In genomic region chr14:103434868-103435442, GRCh38 we compare ENCODE assay signal across 26 cellular contexts. TPM values are rescaled to one million over a fixed set of nuclear protein-coding genes. Genes with fewer than 3 reads are reported as not detected.
DNase-seq lines count a peak whose midpoint lies in the region; ATAC-seq, FAIRE-seq and TF ChIP-seq lines count a peak whose summit lies in the region.
"Had no signal": no experiment of that assay in that cellular context is flagged by ENCODE, and none has a peak within 500 bp of the region (broad histone marks: within the 10 kb centered on the region; RNA-seq: fewer than 3 reads in every experiment).

No MANE protein-coding gene starts in this region.

- no peak overlapping the region for H2BK20ac ChIP-seq in H1 (ENCODE audit: low read length)

- H3K79me1 ChIP-seq in H1 (ENCODE audit: low read depth, low read length) = peaks cover 4% of the 10 kb centered on the region; the same call in 1 of the 2 replicates

- no peak overlapping the region for H4K8ac ChIP-seq in H1 (ENCODE audit: extremely low read depth, insufficient read depth, low read length)

- no peak for TF ChIP-seq EP300 in H1 (IDR thresholded peaks at IDR 0.05; ENCODE audit: borderline replicate concordance in 1 of 2, low read depth in 2 of 2, low read length in 2 of 2)
- no peak for TF ChIP-seq EP300 in ovary (IDR thresholded peaks at IDR 0.05)

- TF ChIP-seq POLR2A in H1 (IDR thresholded peaks at IDR 0.05; ENCODE audit: control extremely low read depth in 1 of 2, low read depth in 2 of 2, low read length in 2 of 2) (no peak), ovary (IDR thresholded peaks at IDR 0.05) (no peak)

- H3K4me2 ChIP-seq in GM23338 (no peak overlapping the region), H1 (ENCODE audit: insufficient read depth in 1 of 2, low read depth in 2 of 2, low read length in 2 of 2) (no peak overlapping the region)
- H3K4me2 ChIP-seq: A549, BLaER1 had no signal

- no peak overlapping the region for H3K4me3 Mint-ChIP-seq in GM23338
- H3K4me3 Mint-ChIP-seq: activated naive CD8-positive, alpha-beta T cell; activated T-helper 1 cell treated with anti-CD3 and anti-CD28 coated beads, Interleukin-12 subunit alpha, Interleukin-12 subunit beta, Interleukin-2, Interleukin-4 antibody, amounts not matched to agents 30 ng/mL and 10 ng/mL and 1 ng/mL, durations not matched to agents 14 hours and 24 hours and 36 hours; effector memory CD8-positive, alpha-beta T cell had no signal

- no peaks in the 10 kb centered on the region; the same call in 2 of the 3 replicates for H3K4me1 Mint-ChIP-seq in GM23338

- no peak overlapping the region for H3K27ac Mint-ChIP-seq in GM23338
- H3K27ac Mint-ChIP-seq: activated naive CD8-positive, alpha-beta T cell; activated T-helper 1 cell treated with anti-CD3 and anti-CD28 coated beads, Interleukin-12 subunit alpha, Interleukin-12 subunit beta, Interleukin-2, Interleukin-4 antibody, amounts not matched to agents 30 ng/mL and 10 ng/mL and 1 ng/mL, durations not matched to agents 14 hours and 24 hours and 36 hours; progenitor cell of endocrine pancreas had no signal

- H3K4me1 ChIP-seq in GM23338 (ENCODE audit: insufficient read depth) = no peaks in the 10 kb centered on the region
- no peaks in the 10 kb centered on the region for H3K4me1 ChIP-seq in H1 (replicated peaks in 1 of 4; ENCODE audit: control insufficient read depth in 3 of 4, insufficient read depth in 4 of 4, low read length in 3 of 4)
- peaks cover 0 to 38% of the 10 kb centered on the region in 2 donors for H3K4me1 ChIP-seq in right atrium auricular region
- H3K4me1 ChIP-seq in psoas muscle = peaks cover 25% of the 10 kb centered on the region
- peaks cover 1% of the 10 kb centered on the region for H3K4me1 ChIP-seq in ovary (ENCODE audit: insufficient read depth)
- H3K4me1 ChIP-seq: A549, Caco-2, upper lobe of right lung had no signal

- peaks cover 33% of the 10 kb centered on the region for H3K36me3 Mint-ChIP-seq in GM23338 (ENCODE audit: low read depth)

- H3K14ac ChIP-seq in H1 (ENCODE audit: insufficient read length) = no peak overlapping the region

- no peak overlapping the region for H2AFZ ChIP-seq in GM23338
- H2AFZ ChIP-seq in H1 (ENCODE audit: low read length) = no peak overlapping the region
- H2AFZ ChIP-seq: GM23248 had no signal

- no peak overlapping the region for H3K18ac ChIP-seq in H1 (ENCODE audit: extremely low read depth, low read length)

- no peaks in the 10 kb centered on the region for H3K9me2 ChIP-seq in GM23338 (ENCODE audit: insufficient read depth)

- no peaks in the 10 kb centered on the region for H3K27me3 ChIP-seq in GM23338 (ENCODE audit: insufficient read depth)
- H3K27me3 ChIP-seq in H1 (replicated peaks in 1 of 4; ENCODE audit: control insufficient read depth in 3 of 4, extremely low read depth in 1 of 4, insufficient read depth in 3 of 4, low read length in 3 of 4) = no peaks in the 10 kb centered on the region
- H3K27me3 ChIP-seq in right atrium auricular region = no peaks in the 10 kb centered on the region
- H3K27me3 ChIP-seq in psoas muscle (ENCODE audit: insufficient read depth in 3 of 3, low read length in 2 of 3) = no peaks in the 10 kb centered on the region
- no peaks in the 10 kb centered on the region for H3K27me3 ChIP-seq in ovary
- H3K27me3 ChIP-seq: BLaER1, esophagus squamous epithelium, spleen, upper lobe of right lung had no signal

- WGBS in H1 (ENCODE audit: extremely low coverage in 1 of 2, insufficient coverage in 1 of 2, insufficient read length in 1 of 2, insufficient replicate concordance in 2 of 2, low coverage in 1 of 2, low lambda C conversion rate in 2 of 2, missing lambda C conversion rate in 1 of 2), 2 experiments = 89% methylated on average over 6 of the region's 6 CpGs; no CpG with 5 or more reads in 1 of the 2 experiments
- 71 to 83% (median 71%) methylated on average over 6 of the region's 6 CpGs for WGBS in psoas muscle, 3 donors
- 77 to 90% (median 80%) methylated on average over 6 of the region's 6 CpGs for WGBS in ovary, 3 donors

- intact Hi-C loops in psoas muscle (cut with DNase I) = no loop called here
- intact Hi-C loops in ovary (cut with DNase I) = loop anchor here in 1 of 4 donors (5.0 kb wide), 1 partner anchor 307 kb away; no protein-coding TSS in a partner anchor

- H3K4me3 ChIP-seq in GM23338 (no peak overlapping the region), H1 (ENCODE audit: extremely low read depth in 1 of 4, insufficient read depth in 2 of 4, low read depth in 3 of 4, low read length in 4 of 4) (no peak overlapping the region), right atrium auricular region (no peak overlapping the region), psoas muscle (no peak overlapping the region), ovary (no peak overlapping the region)
- H3K4me3 ChIP-seq: A549, BLaER1, esophagus squamous epithelium, GM23248, spleen, upper lobe of right lung had no signal

- no peak overlapping the region for H2BK15ac ChIP-seq in H1 (ENCODE audit: low read length)

- 0 out of 2 replicates have a peak, but pooled peaks cover 1% of the 10 kb centered on the region for H3K36me3 ChIP-seq in GM23338 (ENCODE audit: insufficient read depth)
- H3K36me3 ChIP-seq in H1 (ENCODE audit: control insufficient read depth in 2 of 4, insufficient read depth in 4 of 4, low read length in 3 of 4) = peaks cover 0 to 9% (median 3%) of the 10 kb centered on the region in 4 experiments; a peak in 2 of 8 replicates
- peaks cover 16% of the 10 kb centered on the region for H3K36me3 ChIP-seq in right atrium auricular region
- H3K36me3 ChIP-seq in psoas muscle (ENCODE audit: insufficient read depth in 1 of 2, low read depth in 1 of 2) = peaks cover 0 to 5% of the 10 kb centered on the region in 2 donors
- no peaks in the 10 kb centered on the region for H3K36me3 ChIP-seq in ovary

- no peak for TF ChIP-seq RAD21 in H1 (IDR thresholded peaks at IDR 0.05 in 1 of 2, conservative IDR thresholded peaks at IDR 0.05 in 1 of 2; ENCODE audit: low read depth in 2 of 2, low read length in 2 of 2)

- no peak overlapping the region for H2AK5ac ChIP-seq in H1 (ENCODE audit: low read depth, low read length)

- no peak overlapping the region for H3K56ac ChIP-seq in H1 (replicated peaks; ENCODE audit: insufficient read length, low read depth, low read length)

- H4K20me1 ChIP-seq in GM23338 (replicated peaks; ENCODE audit: insufficient read depth) = peaks cover 7% of the 10 kb centered on the region; the same call in 1 of the 2 replicates
- H4K20me1 ChIP-seq in H1 (replicated peaks in 1 of 2; ENCODE audit: control insufficient read depth in 1 of 2, insufficient read depth in 2 of 2, low read length in 2 of 2) = peaks cover 0 to 3% of the 10 kb centered on the region in 2 experiments

- H3K27ac ChIP-seq in GM23338 (ENCODE audit: low read depth) (0 out of 2 replicates have a peak overlapping the region, but pooled peaks have one; percentile 73), H1 (ENCODE audit: low read depth, low read length) (no peak overlapping the region), right atrium auricular region (peak overlapping the region; percentile 17 to 49), psoas muscle (peak overlapping the region; percentile 68), ovary (no peak overlapping the region)
- H3K27ac ChIP-seq: A549, BLaER1, esophagus squamous epithelium, GM23248, spleen, upper lobe of right lung had no signal

- no peak for FAIRE-seq in H1 (lab: Jason Lieb, UNC)
- FAIRE-seq: A549 had no signal

- no peak overlapping the region for H3K9ac ChIP-seq in H1 (replicated peaks in 1 of 4; ENCODE audit: extremely low read depth in 1 of 4, low read depth in 3 of 4, low read length in 3 of 4)
- H3K9ac ChIP-seq: BLaER1, GM23248 had no signal

- H2BK120ac ChIP-seq in H1 (replicated peaks; ENCODE audit: low read depth, low read length) = no peak overlapping the region

- CTCF ChIA-PET in H1 (lab: Charles Lee; ENCODE audit: partially characterized antibody) = interaction anchor here (0.8 to 1.4 kb wide), 7 partner anchors 9 to 44 kb away, joined by 3 to 5 read pairs (median 3); no protein-coding TSS in a partner anchor

- H2BK5ac ChIP-seq in H1 (ENCODE audit: low read depth, low read length) = peak overlapping the region; percentile 8; the same call in 1 of the 2 replicates

- no peak overlapping the region for H3K23ac ChIP-seq in H1 (ENCODE audit: insufficient read length)

- no peaks in the 10 kb centered on the region for H3K27me3 Mint-ChIP-seq in GM23338 (ENCODE audit: insufficient read depth, low read depth, poor library complexity)
- H3K27me3 Mint-ChIP-seq: activated naive CD8-positive, alpha-beta T cell; effector memory CD8-positive, alpha-beta T cell; progenitor cell of endocrine pancreas had no signal

- DNase-seq in GM23338 (ENCODE audit: low spot score) = no peak
- no peak for DNase-seq in H1 (ENCODE audit: low read depth in 1 of 2, low spot score in 2 of 2)
- no peak for DNase-seq in right atrium auricular region (ENCODE audit: low spot score)
- DNase-seq in psoas muscle = no peak
- no peak for DNase-seq in ovary
- no peak for DNase-seq in stimulated activated CD4-positive, alpha-beta T cell treated with anti-CD3 and anti-CD28 coated beads, Interleukin-4, amount 100 ng/mL, for 1 hour
- DNase-seq in activated CD4-positive, CD25-positive, alpha-beta regulatory T cell treated with anti-CD3 and anti-CD28 coated beads, Interleukin-2, amount 50 U/mL, for 72 hours = no peak
- DNase-seq in NK-92 treated with Interleukin-12 subunit alpha and Interleukin-12 subunit beta, amount 100 ng/mL, for 24 hours (lab: John Stamatoyannopoulos, UW) = no peak
- DNase-seq: activated CD4-positive, alpha-beta T cell treated with anti-CD3 and anti-CD28 coated beads for 48 hours; Caco-2; effector memory CD8-positive, alpha-beta T cell; esophagus squamous epithelium; GM23248; NCI-H1092; NCI-H187 treated with DMSO at 0.1 percent for 48 hours; OCI-M1; SIG-M5; spleen; stimulated activated CD4-positive, alpha-beta T cell treated with anti-CD3 and anti-CD28 coated beads, Interleukin-4, amount 100 ng/mL, for 24 hours; stimulated activated naive CD8-positive, alpha-beta T cell treated with anti-CD3 and anti-CD28 coated beads, Interleukin-15, Interleukin-2, amounts not matched to agents 100 U/mL and 50 U/mL, for 24 hours; upper lobe of right lung had no signal

- H3F3A ChIP-seq in GM23338 (replicated peaks; ENCODE audit: low read depth) = no peaks in the 10 kb centered on the region

- H3K4ac ChIP-seq in H1 (replicated peaks; ENCODE audit: insufficient read length, low read depth, low read length) = no peak overlapping the region

- H3K79me2 ChIP-seq in GM23338 (replicated peaks; ENCODE audit: insufficient read depth) (peaks cover 67% of the 10 kb centered on the region), H1 (ENCODE audit: control insufficient read depth in 1 of 2, insufficient read depth in 2 of 2, low read length in 2 of 2) (peaks cover 0 to 35% of the 10 kb centered on the region in 2 experiments; a peak in 3 of 4 replicates)

- no peak overlapping the region for H4K91ac ChIP-seq in H1 (replicated peaks; ENCODE audit: insufficient read length, low read length)

- no peak for TF ChIP-seq CTCF in GM23338 (conservative IDR thresholded peaks at IDR 0.05; ENCODE audit: low read depth in 2 of 2)
- TF ChIP-seq CTCF in H1 (IDR thresholded peaks at IDR 0.05; ENCODE audit: control extremely low read depth in 1 of 3, insufficient read depth in 1 of 3, low read depth in 1 of 3, low read length in 3 of 3) = no peak
- TF ChIP-seq CTCF in right atrium auricular region (IDR thresholded peaks at IDR 0.05) = no peak
- no peak for TF ChIP-seq CTCF in psoas muscle (IDR thresholded peaks at IDR 0.05)
- TF ChIP-seq CTCF in ovary (IDR thresholded peaks at IDR 0.05) = no peak

- no peaks in the 10 kb centered on the region for H3K9me3 Mint-ChIP-seq in GM23338
- H3K9me3 Mint-ChIP-seq: activated T-helper 1 cell treated with anti-CD3 and anti-CD28 coated beads, Interleukin-12 subunit alpha, Interleukin-12 subunit beta, Interleukin-2, Interleukin-4 antibody, amounts not matched to agents 30 ng/mL and 10 ng/mL and 1 ng/mL, durations not matched to agents 14 hours and 24 hours and 36 hours; effector memory CD8-positive, alpha-beta T cell had no signal

- no peak overlapping the region for H4K5ac ChIP-seq in H1 (ENCODE audit: insufficient read length, low read depth, low read length)

- H3K9me3 ChIP-seq in H1 (ENCODE audit: insufficient read depth in 2 of 2, low read depth in 1 of 2, low read length in 1 of 2) (no peaks in the 10 kb centered on the region), right atrium auricular region (no peaks in the 10 kb centered on the region), psoas muscle (no peaks in the 10 kb centered on the region), ovary (no peaks in the 10 kb centered on the region)
- H3K9me3 ChIP-seq: A549, BLaER1, Caco-2, esophagus squamous epithelium, spleen, upper lobe of right lung had no signal

- POLR2A ChIA-PET in H1 (lab: Charles Lee; ENCODE audit: partially characterized antibody) = no interaction called here

- ATAC-seq in GM23338 (no peak), psoas muscle (peak in 2 of 4 donors; percentile 26 to 31)
- ATAC-seq: A549; effector memory CD8-positive, alpha-beta T cell; stimulated activated naive CD8-positive, alpha-beta T cell treated with anti-CD3 and anti-CD28 coated beads, Interleukin-15, Interleukin-2, amounts not matched to agents 100 U/mL and 50 U/mL, for 24 hours; upper lobe of right lung had no signal

- no peaks in the 10 kb centered on the region for H3K23me2 ChIP-seq in H1 (ENCODE audit: low read depth, low read length)

- no peak overlapping the region for H2BK12ac ChIP-seq in H1 (ENCODE audit: low read depth, low read length)

RNA-seq across cellular contexts. Expression of gene MARK3, which starts 49.7 kb away (rescaled TPM):
- 69.7 and 75.8 TPM in 2 replicates for total RNA-seq in GM23338 (2014; rRNA removed; shearing (Covaris generic))
- polyA plus RNA-seq in GM23338 (2016; fragmentation: Nextera tagmentation; extraction: Ambion mirVana) = 38.2 and 45.9 TPM in 2 replicates
- total RNA-seq in H1 (2021; fragmentation: NEBNext Ultra II Directional; extraction: Animal tissue kit (Norgen Biotek cat#: 25700)) = 76.6 and 76.9 TPM in 2 replicates
- polyA plus RNA-seq in H1 (2011; rRNA removed) = 37.6 and 39.4 TPM in 2 replicates
- 58.3 TPM for polyA plus RNA-seq in H1 (2011; cell fraction: cytosol; rRNA removed)
- polyA plus RNA-seq in H1 (2011; cell fraction: nucleus; rRNA removed) = 56.3 TPM
- polyA plus RNA-seq in H1 (2012, experiment 1 of 2) = 59.9 to 69.8 TPM (median 62.5 TPM) in 4 replicates
- polyA plus RNA-seq in H1 (2012, experiment 2 of 2) = 9.7 TPM
- 42.6 TPM for polyA plus RNA-seq in H1 (2013, experiment 1 of 2)
- polyA plus RNA-seq in H1 (2013, experiment 2 of 2) = 40.8 TPM
- polyA minus RNA-seq in H1 (2011; rRNA and poly(A)+ RNA removed) = 67.6 and 67.8 TPM in 2 replicates
- 37.8 TPM for polyA minus RNA-seq in H1 (2011; cell fraction: cytosol; rRNA and poly(A)+ RNA removed)
- 75.3 TPM for polyA minus RNA-seq in H1 (2011; cell fraction: nucleus; rRNA and poly(A)+ RNA removed)
- 10 to 100 TPM; 71.7 to 74.2 TPM for total RNA-seq in right atrium auricular region
- 10 to 100 TPM; 56.0 to 75.9 (median 66.7) TPM for total RNA-seq in psoas muscle
- polyA plus RNA-seq in psoas muscle = 10 to 100 TPM; 46.1 to 89.2 (median 53.5) TPM
- total RNA-seq in ovary = 100 to 1,000 TPM in 1 of 7 donors, 10 to 100 TPM in 6; 63.8 to 110 (median 79.8) TPM
- polyA plus RNA-seq in ovary = 10 to 100 TPM; 46.4 to 60.1 TPM

Comparison
In these comparisons a context has a peak if more than half of its experiments do, and no peak if none do; other contexts are left out.
1. H3K27ac ChIP-seq: peak in GM23338 (single experiment), right atrium auricular region (2 of 2) and psoas muscle (single experiment); none in H1 (single experiment) and ovary (0 of 2).